Comparison of ENCODE assay signal across 23 cellular contexts in genomic region chr1:2784854-2785630, GRCh38. TPM values are rescaled to one million over a fixed set of nuclear protein-coding genes. Genes with fewer than 3 reads are reported as not detected.
DNase-seq lines count a peak whose midpoint lies in the region; ATAC-seq and TF ChIP-seq lines count a peak whose summit lies in the region.
"Had no signal": no experiment of that assay in that cellular context is flagged by ENCODE, and none has a peak within 500 bp of the region (broad histone marks: within the 10 kb centered on the region; RNA-seq: fewer than 3 reads in every experiment).

No MANE protein-coding gene starts in this region.

- 70 to 83% (median 78%) methylated on average over 9 to 19 of the region's 19 CpGs for WGBS in spleen, 5 donors
- 76 to 87% (median 82%) methylated on average over 7 to 19 of the region's 19 CpGs for WGBS in adrenal gland, 4 donors

- no peak overlapping the region for H3K4me3 ChIP-seq in H7 (ENCODE audit: insufficient read depth, low read depth, low read length)
- no peak overlapping the region for H3K4me3 ChIP-seq in left lung
- no peak overlapping the region for H3K4me3 ChIP-seq in spleen
- no peak overlapping the region for H3K4me3 ChIP-seq in adrenal gland
- H3K4me3 ChIP-seq: gastroesophageal sphincter, hepatocyte, right atrium auricular region, transverse colon had no signal

- H3K36me3 ChIP-seq in H7 (replicated peaks; ENCODE audit: control insufficient read depth, insufficient read depth, low read length) (no peaks in the 10 kb centered on the region), left lung (no peaks in the 10 kb centered on the region), spleen (no peaks in the 10 kb centered on the region), adrenal gland (replicated peaks in 1 of 2) (no peaks in the 10 kb centered on the region)
- H3K36me3 ChIP-seq: gastroesophageal sphincter, right atrium auricular region, transverse colon, WERI-Rb-1 had no signal

- TF ChIP-seq CTCF in left lung (IDR thresholded peaks at IDR 0.05) (no peak), spleen (IDR thresholded peaks at IDR 0.05 in 8 of 11, conservative IDR thresholded peaks at IDR 0.05 in 3 of 11) (no peak), adrenal gland (IDR thresholded peaks at IDR 0.05) (no peak)

- H3K9me3 ChIP-seq in left lung (peaks cover 0 to 23% of the 10 kb centered on the region in 2 donors), spleen (peaks cover 2 to 37% (median 31%) of the 10 kb centered on the region in 8 donors), adrenal gland (replicated peaks in 1 of 3) (no peaks in the 10 kb centered on the region)

- intact Hi-C loops in left lung (cut with DNase I) = loop anchor here in 1 of 2 donors (5.0 kb wide), 1 partner anchor 373 kb away; the partner anchor contains the start of gene PEX10
- intact Hi-C loops in spleen (cut with DNase I; ENCODE audit: low total_unique reads) = loop anchor here (5.0 kb wide), 1 partner anchor 368 kb away; no protein-coding TSS in a partner anchor
- intact Hi-C loops in adrenal gland (cut with DNase I) = no loop called here

- H3K27me3 ChIP-seq in H7 (ENCODE audit: control insufficient read depth, insufficient read depth, low read length) (no peaks in the 10 kb centered on the region), left lung (peaks cover 24 to 63% of the 10 kb centered on the region in 2 donors), spleen (replicated peaks in 1 of 7) (peaks cover 4 to 57% (median 37%) of the 10 kb centered on the region in 7 donors), adrenal gland (peaks cover 26% of the 10 kb centered on the region)
- H3K27me3 ChIP-seq: hepatocyte had no signal

- peaks cover 0 to 12% of the 10 kb centered on the region in 2 donors for H3K4me1 ChIP-seq in left lung
- peaks cover 0 to 24% (median 5%) of the 10 kb centered on the region in 6 donors for H3K4me1 ChIP-seq in spleen
- H3K4me1 ChIP-seq in adrenal gland (replicated peaks in 1 of 2) = no peaks in the 10 kb centered on the region
- H3K4me1 ChIP-seq: parathyroid adenoma, right atrium auricular region, transverse colon had no signal

- H3K27ac ChIP-seq in left lung (no peak overlapping the region), spleen (no peak overlapping the region), adrenal gland (no peak overlapping the region)
- H3K27ac ChIP-seq: gastroesophageal sphincter, hepatocyte, parathyroid adenoma, right atrium auricular region, transverse colon, WERI-Rb-1 had no signal

- peak; percentile 13 for DNase-seq in activated CD8-positive, alpha-beta memory T cell treated with anti-CD3 and anti-CD28 coated beads, Interleukin-2, amount 50 U/mL, for 48 hours
- DNase-seq in activated CD8-positive, alpha-beta memory T cell treated with anti-CD3 and anti-CD28 coated beads, Interleukin-2, amount 50 U/mL, for 4 hours = no peak
- DNase-seq in H7 (peak; percentile 43), left lung (peak; percentile 20 to 27), spleen (peak; percentile 47), adrenal gland (no peak)
- DNase-seq: activated CD4-positive, alpha-beta T cell treated with anti-CD3 and anti-CD28 coated beads for 48 hours; NCI-H1694; NCI-H748 treated with DMSO at 0.1 percent for 48 hours; stimulated activated CD4-positive, alpha-beta T cell treated with anti-CD3 and anti-CD28 coated beads, Interleukin-12 subunit alpha, Interleukin-12 subunit beta, amount 100 ng/mL, for 4 hours; stimulated activated CD4-positive, alpha-beta T cell treated with anti-CD3 and anti-CD28 coated beads, Interleukin-4, amount 100 ng/mL, for 1 hour; transverse colon; WERI-Rb-1 had no signal

- ATAC-seq in left lung (no peak), GM21515 (IDR thresholded peaks at IDR 0.05; ENCODE audit: unreplicated experiment) (no peak), HG03378 (IDR thresholded peaks at IDR 0.05; ENCODE audit: unreplicated experiment) (no peak)
- ATAC-seq: activated naive CD4-positive, alpha-beta T cell treated with anti-CD3 and anti-CD28 coated beads, Interleukin-2, amount 50 U/mL, for 72 hours; gastroesophageal sphincter; left colon; Panc1 had no signal

- TF ChIP-seq POLR2A in spleen (IDR thresholded peaks at IDR 0.05) (no peak), adrenal gland (IDR thresholded peaks at IDR 0.05) (no peak)

RNA-seq across cellular contexts. Expression of gene TTC34, which starts 16.5 kb away (rescaled TPM):
- total RNA-seq in H7 (2014; rRNA removed; shearing (Covaris generic)) = 0.42 and 0.59 TPM in 2 replicates
- total RNA-seq in left lung (1 to 10 TPM in 1 of 2 donors, under 1 TPM in 1; 0.44 to 1.2 TPM), spleen (1 to 10 TPM in 6 of 7 donors, under 1 TPM in 1; 0.64 to 2.8 (median 1.8) TPM), adrenal gland (1 to 10 TPM in 4 of 8 donors, under 1 TPM in 4; 0.12 to 1.6 (median 0.77) TPM)
- polyA plus RNA-seq in spleen (under 1 TPM; 0.09 to 0.51 (median 0.13) TPM), adrenal gland (1 to 10 TPM in 1 of 3 donors, under 1 TPM in 2; 0.20 to 1.9 (median 0.34) TPM)
- total RNA-seq: Daoy had no signal

Comparison
In these comparisons a context has a peak if more than half of its experiments do, and no peak if none do; other contexts are left out.
1. DNase-seq: peak in activated CD8-positive, alpha-beta memory T cell treated with anti-CD3 and anti-CD28 coated beads, Interleukin-2, amount 50 U/mL, for 48 hours (single experiment), H7 (single experiment), left lung (2 of 2) and spleen (single experiment); none in activated CD8-positive, alpha-beta memory T cell treated with anti-CD3 and anti-CD28 coated beads, Interleukin-2, amount 50 U/mL, for 4 hours (single experiment) and adrenal gland (0 of 7).